ENCODE assay signal across 30 cellular contexts in the genomic region with DNA sequence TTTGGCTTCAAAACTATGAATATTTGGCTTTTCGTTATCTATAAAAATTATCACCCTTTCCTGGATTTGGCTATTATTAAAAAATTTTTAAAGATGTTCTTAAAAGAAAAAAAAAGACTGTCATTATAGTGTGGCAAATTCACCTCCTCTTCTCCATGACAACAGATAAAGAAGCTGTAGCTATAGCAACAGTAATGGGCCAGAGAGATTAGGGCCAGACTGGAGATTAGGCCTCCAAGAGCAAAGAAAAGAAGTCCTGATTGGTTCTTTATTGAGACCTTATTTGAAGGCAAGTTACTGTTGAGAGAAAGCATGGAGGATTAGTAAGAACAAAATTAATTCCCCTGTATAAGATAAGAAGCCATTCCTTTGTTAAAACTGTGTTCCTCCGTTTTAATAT.
"Had no signal": no experiment of that assay in that cellular context is flagged by ENCODE, and none has a peak within 500 bp of the region (broad histone marks: within the 10 kb centered on the region; RNA-seq: fewer than 3 reads in every experiment).

No MANE protein-coding gene starts in this region.

- DNase-seq: activated CD4-positive, alpha-beta memory T cell treated with anti-CD3 and anti-CD28 coated beads, Interleukin-2, amount 10 ng/mL, durations not matched to agents 7 days and 5 days; activated CD4-positive, alpha-beta T cell treated with anti-CD3 and anti-CD28 coated beads, Interleukin-2, amount 10 ng/mL, durations not matched to agents 24 days and 14 days; activated CD4-positive, CD25-positive, alpha-beta regulatory T cell treated with anti-CD3 and anti-CD28 coated beads, Interleukin-2, amount 50 U/mL, for 72 hours; activated CD8-positive, alpha-beta memory T cell treated with anti-CD3 and anti-CD28 coated beads, Interleukin-2, amount 50 U/mL, for 48 hours; activated gamma-delta T cell; activated naive CD4-positive, alpha-beta T cell treated with anti-CD3 and anti-CD28 coated beads, Interleukin-2, amount 50 U/mL, for 16 hours; activated naive CD8-positive, alpha-beta T cell treated with anti-CD3 and anti-CD28 coated beads, Interleukin-2, amount 50 U/mL, for 24 hours; activated T-cell treated with anti-CD3 and anti-CD28 coated beads, Interleukin-2, amount 50 U/mL, for 24 hours; amygdala; central memory CD4-positive, alpha-beta T cell; endodermal cell; foreskin keratinocyte; heart left ventricle; hypothalamus; islet precursor cell; left ventricle myocardium inferior; naive B cell; nephron progenitor cell; occipital lobe; psoas muscle; stimulated activated CD4-positive, alpha-beta T cell treated with anti-CD3 and anti-CD28 coated beads, Interleukin-15, amount 100 ng/mL, for 24 hours; stimulated activated naive CD4-positive, alpha-beta T cell; T-helper 17 cell; T1000 had no signal

- H3K9me3 Mint-ChIP-seq: activated CD4-positive, alpha-beta memory T cell treated with anti-CD3 and anti-CD28 coated beads, Interleukin-2, amount 10 ng/mL, durations not matched to agents 7 days and 5 days; activated CD4-positive, alpha-beta T cell treated with anti-CD3 and anti-CD28 coated beads, Interleukin-2, amount 10 ng/mL, durations not matched to agents 24 days and 14 days; endodermal cell; nephron progenitor cell had no signal

- H2AFZ ChIP-seq: parathyroid adenoma had no signal

- H3K27ac Mint-ChIP-seq: activated CD4-positive, alpha-beta memory T cell treated with anti-CD3 and anti-CD28 coated beads, Interleukin-2, amount 10 ng/mL, durations not matched to agents 7 days and 5 days; activated CD4-positive, alpha-beta T cell treated with anti-CD3 and anti-CD28 coated beads, Interleukin-2, amount 10 ng/mL, durations not matched to agents 24 days and 14 days; activated naive CD8-positive, alpha-beta T cell treated with anti-CD3 and anti-CD28 coated beads, Interleukin-2, amount 50 U/mL, for 24 hours; activated T-cell treated with anti-CD3 and anti-CD28 coated beads, Interleukin-2, amount 50 U/mL, for 24 hours; endodermal cell; naive B cell; nephron progenitor cell; T-helper 17 cell had no signal

- H3K4me3 ChIP-seq: breast epithelium, heart left ventricle, left ventricle myocardium inferior, lung, psoas muscle, suprapubic skin, tibial nerve had no signal

- ATAC-seq: activated naive CD8-positive, alpha-beta T cell treated with anti-CD3 and anti-CD28 coated beads, Interleukin-2, amount 50 U/mL, for 24 hours; esophagus mucosa; foreskin keratinocyte; heart left ventricle; psoas muscle; T-helper 17 cell had no signal

- H3K27me3 Mint-ChIP-seq: activated CD4-positive, alpha-beta memory T cell treated with anti-CD3 and anti-CD28 coated beads, Interleukin-2, amount 10 ng/mL, durations not matched to agents 7 days and 5 days; activated CD4-positive, alpha-beta T cell treated with anti-CD3 and anti-CD28 coated beads, Interleukin-2, amount 10 ng/mL, durations not matched to agents 24 days and 14 days; activated naive CD8-positive, alpha-beta T cell treated with anti-CD3 and anti-CD28 coated beads, Interleukin-2, amount 50 U/mL, for 24 hours; activated T-cell treated with anti-CD3 and anti-CD28 coated beads, Interleukin-2, amount 50 U/mL, for 24 hours; naive B cell; T-helper 17 cell had no signal

- H3K27ac ChIP-seq: breast epithelium, foreskin keratinocyte, heart left ventricle, left ventricle myocardium inferior, parathyroid adenoma, psoas muscle, suprapubic skin, tibial nerve had no signal

- H3K9me3 ChIP-seq: breast epithelium, heart left ventricle, left ventricle myocardium inferior, psoas muscle, suprapubic skin, tibial nerve had no signal

- H3K4me3 Mint-ChIP-seq: activated CD4-positive, alpha-beta memory T cell treated with anti-CD3 and anti-CD28 coated beads, Interleukin-2, amount 10 ng/mL, durations not matched to agents 7 days and 5 days; activated CD4-positive, alpha-beta T cell treated with anti-CD3 and anti-CD28 coated beads, Interleukin-2, amount 10 ng/mL, durations not matched to agents 24 days and 14 days; activated naive CD8-positive, alpha-beta T cell treated with anti-CD3 and anti-CD28 coated beads, Interleukin-2, amount 50 U/mL, for 24 hours; activated T-cell treated with anti-CD3 and anti-CD28 coated beads, Interleukin-2, amount 50 U/mL, for 24 hours; endodermal cell; naive B cell; nephron progenitor cell; T-helper 17 cell had no signal

- H3K9ac ChIP-seq: parathyroid adenoma had no signal

- H3K27me3 ChIP-seq: breast epithelium, foreskin keratinocyte, heart left ventricle, suprapubic skin, tibial nerve had no signal

- H3K4me1 ChIP-seq: breast epithelium, foreskin keratinocyte, heart left ventricle, left ventricle myocardium inferior, parathyroid adenoma, psoas muscle, suprapubic skin, tibial nerve had no signal

- H3K36me3 Mint-ChIP-seq: naive B cell had no signal

- H3K79me2 ChIP-seq: parathyroid adenoma had no signal

- H3K36me3 ChIP-seq: breast epithelium, heart left ventricle, left ventricle myocardium inferior, suprapubic skin, tibial nerve had no signal

- H3K4me1 Mint-ChIP-seq: activated CD4-positive, alpha-beta memory T cell treated with anti-CD3 and anti-CD28 coated beads, Interleukin-2, amount 10 ng/mL, durations not matched to agents 7 days and 5 days; activated CD4-positive, alpha-beta T cell treated with anti-CD3 and anti-CD28 coated beads, Interleukin-2, amount 10 ng/mL, durations not matched to agents 24 days and 14 days; activated naive CD8-positive, alpha-beta T cell treated with anti-CD3 and anti-CD28 coated beads, Interleukin-2, amount 50 U/mL, for 24 hours; endodermal cell; naive B cell; T-helper 17 cell had no signal
